Comparison of ENCODE assay signal across 17 cellular contexts in the genomic region with DNA sequence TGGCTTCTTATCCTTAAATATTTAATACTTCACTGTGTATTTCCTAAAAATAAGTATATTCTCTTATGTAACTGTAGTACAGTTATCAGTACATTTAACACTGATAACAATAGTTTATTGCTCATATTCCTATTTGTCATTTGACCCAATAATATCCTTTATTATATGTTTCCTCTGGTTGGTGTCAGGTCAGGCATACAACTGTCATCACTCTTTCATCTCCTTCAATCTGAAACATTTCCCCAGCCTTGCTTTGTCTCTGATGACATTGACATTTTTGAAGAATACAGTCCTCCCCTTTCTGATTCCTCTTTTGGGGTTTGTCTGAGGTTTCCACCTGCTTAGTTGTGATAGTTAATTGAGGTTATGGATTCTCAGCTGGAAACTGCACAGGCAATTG. TPM values are rescaled to one million over a fixed set of nuclear protein-coding genes. Genes with fewer than 3 reads are reported as not detected.
DNase-seq lines count a peak whose midpoint lies in the region; ATAC-seq and TF ChIP-seq lines count a peak whose summit lies in the region.
"Had no signal": no experiment of that assay in that cellular context is flagged by ENCODE, and none has a peak within 500 bp of the region (broad histone marks: within the 10 kb centered on the region; RNA-seq: fewer than 3 reads in every experiment).

No MANE protein-coding gene starts in this region.

- no peak overlapping the region for H3K9ac ChIP-seq in BLaER1

- DNase-seq in CD4-positive, alpha-beta T cell = no peak
- no peak for DNase-seq in esophagus muscularis mucosa (ENCODE audit: extremely low spot score)
- DNase-seq in nephron progenitor cell = no peak
- no peak for DNase-seq in hypothalamus (lab: John Stamatoyannopoulos, UW)
- DNase-seq in iPS-NIHi11 (ENCODE audit: low spot score) = no peak
- DNase-seq in cerebellar nuclear complex (lab: John Stamatoyannopoulos, UW) = no peak
- DNase-seq: ACHN, AML-193, DND-41, H9, KG1, NCI-H1417 treated with DMSO at 0.1 percent for 48 hours, NCI-H2029 treated with DMSO at 0.1 percent for 48 hours, NCI-H524 had no signal

- no peaks in the 10 kb centered on the region for H3K27me3 ChIP-seq in BLaER1
- H3K27me3 ChIP-seq in CD4-positive, alpha-beta T cell (ENCODE audit: control insufficient read depth, insufficient read depth, low read length) = no peaks in the 10 kb centered on the region
- no peaks in the 10 kb centered on the region for H3K27me3 ChIP-seq in esophagus muscularis mucosa

- TF ChIP-seq POLR2A in esophagus muscularis mucosa (IDR thresholded peaks at IDR 0.05; ENCODE audit: low read depth) = no peak

- no peaks in the 10 kb centered on the region for H3K9me3 ChIP-seq in BLaER1
- no peaks in the 10 kb centered on the region for H3K9me3 ChIP-seq in CD4-positive, alpha-beta T cell (ENCODE audit: control insufficient read depth, low read length)
- no peaks in the 10 kb centered on the region for H3K9me3 ChIP-seq in esophagus muscularis mucosa

- H3K36me3 Mint-ChIP-seq in CD4-positive, alpha-beta T cell (ENCODE audit: low read depth) = peaks cover 26% of the 10 kb centered on the region
- peaks cover 7% of the 10 kb centered on the region for H3K36me3 Mint-ChIP-seq in nephron progenitor cell (ENCODE audit: low read depth)

- no peaks in the 10 kb centered on the region for H3K27me3 Mint-ChIP-seq in CD4-positive, alpha-beta T cell
- H3K27me3 Mint-ChIP-seq in nephron progenitor cell (ENCODE audit: low read depth, poor library complexity) = peaks cover 6% of the 10 kb centered on the region

- peaks cover 17% of the 10 kb centered on the region for H4K20me1 ChIP-seq in BLaER1

- H3K4me2 ChIP-seq in BLaER1 = peak overlapping the region; percentile 81

- peaks cover 10% of the 10 kb centered on the region for H3K4me1 Mint-ChIP-seq in CD4-positive, alpha-beta T cell (ENCODE audit: low read depth)
- peaks cover 24% of the 10 kb centered on the region for H3K4me1 Mint-ChIP-seq in nephron progenitor cell

- POLR2A ChIA-PET in CD4-positive, alpha-beta T cell (lab: Charles Lee) = no interaction called here

- intact Hi-C loops in CD4-positive, alpha-beta T cell (cut with DNase I, micrococcal nuclease) = no loop called here
- intact Hi-C loops in esophagus muscularis mucosa (cut with DNase I) = no loop called here

- no peaks in the 10 kb centered on the region for H3K9me3 Mint-ChIP-seq in CD4-positive, alpha-beta T cell
- H3K9me3 Mint-ChIP-seq in nephron progenitor cell = no peaks in the 10 kb centered on the region
- H3K9me3 Mint-ChIP-seq: H9 had no signal

- TF ChIP-seq EP300 in esophagus muscularis mucosa (IDR thresholded peaks at IDR 0.05) = no peak

- no peak overlapping the region for H3K27ac ChIP-seq in BLaER1
- no peak overlapping the region for H3K27ac ChIP-seq in CD4-positive, alpha-beta T cell (ENCODE audit: low read depth, low read length)
- H3K27ac ChIP-seq in esophagus muscularis mucosa (replicated peaks in 1 of 4) = peak overlapping the region; percentile 36 to 44 (median 42)

- CTCF ChIA-PET in CD4-positive, alpha-beta T cell (lab: Charles Lee) = interaction anchor here (0.9 kb wide), 1 partner anchor 14 kb away, joined by 3 read pairs; no protein-coding TSS in a partner anchor

- peaks cover 13% of the 10 kb centered on the region for H3K36me3 ChIP-seq in BLaER1
- peaks cover 16 to 40% (median 36%) of the 10 kb centered on the region in 4 donors for H3K36me3 ChIP-seq in esophagus muscularis mucosa

- H3K4me3 Mint-ChIP-seq in CD4-positive, alpha-beta T cell = no peak overlapping the region
- H3K4me3 Mint-ChIP-seq in nephron progenitor cell = no peak overlapping the region
- H3K4me3 Mint-ChIP-seq: H9 had no signal

- H3K4me1 ChIP-seq in BLaER1 (peaks cover 88% of the 10 kb centered on the region), esophagus muscularis mucosa (peaks cover 24 to 63% (median 55%) of the 10 kb centered on the region in 4 donors)

- no peak for ATAC-seq in CD4-positive, alpha-beta T cell (ENCODE audit: poor library complexity)
- ATAC-seq: HepG2, Panc1 had no signal

- no peak overlapping the region for H3K4me3 ChIP-seq in BLaER1
- no peak overlapping the region for H3K4me3 ChIP-seq in esophagus muscularis mucosa

- H3K27ac Mint-ChIP-seq in CD4-positive, alpha-beta T cell = peak overlapping the region; percentile 19
- H3K27ac Mint-ChIP-seq in nephron progenitor cell = peak overlapping the region; percentile 41
- H3K27ac Mint-ChIP-seq: H9 had no signal

- no peak for TF ChIP-seq CTCF in CD4-positive, alpha-beta T cell (IDR thresholded peaks at IDR 0.05)
- TF ChIP-seq CTCF in esophagus muscularis mucosa (IDR thresholded peaks at IDR 0.05) (no peak), nephron progenitor cell (IDR thresholded peaks at IDR 0.05) (no peak)

RNA-seq across cellular contexts. Expression of gene PLEKHO2, which starts 27.8 kb away (rescaled TPM):
- total RNA-seq in CD4-positive, alpha-beta T cell = 1 to 10 TPM; 5.6 to 5.9 TPM
- total RNA-seq in esophagus muscularis mucosa = 100 to 1,000 TPM in 1 of 4 donors, 10 to 100 TPM in 3; 41.5 to 103 (median 51.2) TPM

RNA-seq across cellular contexts. Expression of gene ANKDD1A, which starts 42.2 kb away (rescaled TPM):
- total RNA-seq in CD4-positive, alpha-beta T cell = 1 to 10 TPM in 1 of 2 experiments, under 1 TPM in 1; 0.95 to 1.9 TPM
- 10 to 100 TPM in 3 of 4 donors, 1 to 10 TPM in 1; 10.0 to 14.7 (median 11.0) TPM for total RNA-seq in esophagus muscularis mucosa

RNA-seq across cellular contexts. Expression of gene PIF1, which starts 44.1 kb away (rescaled TPM):
- under 1 TPM; 0.22 to 0.27 TPM for total RNA-seq in CD4-positive, alpha-beta T cell
- 1 to 10 TPM in 3 of 4 donors, under 1 TPM in 1; 0.78 to 4.4 (median 2.0) TPM for total RNA-seq in esophagus muscularis mucosa

Comparison
In these comparisons a context has a peak if more than half of its experiments do, and no peak if none do; other contexts are left out.
1. H3K27ac ChIP-seq: peak in esophagus muscularis mucosa (4 of 4); none in BLaER1 (single experiment) and CD4-positive, alpha-beta T cell (single experiment).
2. RNA of gene PLEKHO2, which starts 27.8 kb away (total RNA-seq): 41.5 to 103 TPM in esophagus muscularis mucosa; 5.6 to 5.9 TPM in CD4-positive, alpha-beta T cell; every median in the first group is over 4 times any median in the second.